ENCODE assay signal across 14 cellular contexts in the genomic region with DNA sequence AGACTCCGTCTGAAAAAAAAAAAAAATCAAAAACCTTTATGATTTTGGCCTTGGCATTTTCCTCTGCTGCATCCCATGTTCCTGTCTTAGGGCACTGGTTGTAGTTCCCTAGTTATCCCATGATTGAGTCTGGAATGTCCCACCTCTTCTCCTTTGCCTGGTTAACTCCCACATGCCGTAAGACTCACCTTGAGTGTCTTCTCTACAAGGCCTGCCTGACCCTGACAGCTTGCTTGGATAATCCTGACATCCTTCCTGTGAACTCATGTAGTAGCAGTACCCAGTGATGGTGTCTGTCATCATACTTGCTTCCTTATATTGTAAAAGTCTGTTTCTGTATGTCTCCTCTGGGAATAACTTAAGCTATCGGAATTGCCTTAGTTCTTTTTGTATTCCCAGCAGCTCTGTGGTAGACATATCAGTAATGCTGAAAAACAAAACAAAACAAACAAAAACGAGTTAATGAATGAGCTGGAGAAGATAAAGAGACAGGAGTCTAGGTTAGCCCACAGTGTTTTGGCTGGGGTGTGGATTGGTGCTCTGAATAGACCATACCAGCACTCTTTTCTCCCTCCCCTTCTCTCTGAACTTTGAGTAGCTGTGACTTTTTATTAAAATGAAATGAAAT. TPM values are rescaled to one million over a fixed set of nuclear protein-coding genes. Genes with fewer than 3 reads are reported as not detected.
DNase-seq lines count a peak whose midpoint lies in the region; ATAC-seq and TF ChIP-seq lines count a peak whose summit lies in the region.
"Had no signal": no experiment of that assay in that cellular context is flagged by ENCODE, and none has a peak within 500 bp of the region (broad histone marks: within the 10 kb centered on the region; RNA-seq: fewer than 3 reads in every experiment).

No MANE protein-coding gene starts in this region.

- peak overlapping the region; percentile 70 for H3K27ac Mint-ChIP-seq in T-helper 2 cell treated with Interferon-gamma antibody and Interleukin-4, amounts not matched to agents 5 μg/mL and 100 μg/mL, for 36 hours
- H3K27ac Mint-ChIP-seq in activated naive CD8-positive, alpha-beta T cell treated with anti-CD3 and anti-CD28 coated beads, Interleukin-2, amount 50 U/mL, for 24 hours, result peak overlapping the region; percentile 91
- peak overlapping the region; percentile 97 for H3K27ac Mint-ChIP-seq in nephron progenitor cell

- H3K4me3 ChIP-seq in colonic mucosa (no peak overlapping the region), brain microvascular endothelial cell (ENCODE audit: low read depth, low read length) (no peak overlapping the region)
- H3K4me3 ChIP-seq: lung, Peyer's patch, skin epidermis had no signal

- H3K27ac ChIP-seq in colonic mucosa (no peak overlapping the region), brain microvascular endothelial cell (no peak overlapping the region)
- H3K27ac ChIP-seq: Peyer's patch had no signal

- H3K9me3 Mint-ChIP-seq in T-helper 2 cell treated with Interferon-gamma antibody and Interleukin-4, amounts not matched to agents 5 μg/mL and 100 μg/mL, for 36 hours, result no peaks in the 10 kb centered on the region
- no peaks in the 10 kb centered on the region for H3K9me3 Mint-ChIP-seq in activated naive CD8-positive, alpha-beta T cell treated with anti-CD3 and anti-CD28 coated beads, Interleukin-2, amount 50 U/mL, for 24 hours
- H3K9me3 Mint-ChIP-seq in nephron progenitor cell, result no peaks in the 10 kb centered on the region

- DNase-seq in T-helper 2 cell treated with Interferon-gamma antibody and Interleukin-4, amounts not matched to agents 5 μg/mL and 100 μg/mL, for 36 hours (ENCODE audit: low spot score), result no peak
- DNase-seq in T-helper 2 cell (no peak), KG1 (lab: John Stamatoyannopoulos, UW) (peak; percentile 71), nephron progenitor cell (no peak), colonic mucosa (no peak), AG08395 (ENCODE audit: low spot score) (no peak), brain microvascular endothelial cell (no peak)
- no peak for DNase-seq in activated naive CD8-positive, alpha-beta T cell treated with anti-CD3 and anti-CD28 coated beads, Interleukin-2, amount 50 U/mL, for 24 hours
- DNase-seq: aorta, NCI-H1417, occipital lobe, Peyer's patch had no signal

- H3K27me3 Mint-ChIP-seq in T-helper 2 cell treated with Interferon-gamma antibody and Interleukin-4, amounts not matched to agents 5 μg/mL and 100 μg/mL, for 36 hours (ENCODE audit: low read depth), result no peaks in the 10 kb centered on the region
- no peaks in the 10 kb centered on the region for H3K27me3 Mint-ChIP-seq in activated naive CD8-positive, alpha-beta T cell treated with anti-CD3 and anti-CD28 coated beads, Interleukin-2, amount 50 U/mL, for 24 hours
- H3K27me3 Mint-ChIP-seq in nephron progenitor cell (ENCODE audit: low read depth, poor library complexity), result no peaks in the 10 kb centered on the region

- peaks cover 5% of the 10 kb centered on the region for H3K4me1 ChIP-seq in colonic mucosa

- H3K4me3 Mint-ChIP-seq in T-helper 2 cell treated with Interferon-gamma antibody and Interleukin-4, amounts not matched to agents 5 μg/mL and 100 μg/mL, for 36 hours, result peak overlapping the region; percentile 34
- H3K4me3 Mint-ChIP-seq in activated naive CD8-positive, alpha-beta T cell treated with anti-CD3 and anti-CD28 coated beads, Interleukin-2, amount 50 U/mL, for 24 hours, result peak overlapping the region; percentile 37
- no peak overlapping the region for H3K4me3 Mint-ChIP-seq in nephron progenitor cell

- H3K4me1 Mint-ChIP-seq in T-helper 2 cell treated with Interferon-gamma antibody and Interleukin-4, amounts not matched to agents 5 μg/mL and 100 μg/mL, for 36 hours (ENCODE audit: low read depth), result peaks cover 74% of the 10 kb centered on the region
- peaks cover 97% of the 10 kb centered on the region for H3K4me1 Mint-ChIP-seq in activated naive CD8-positive, alpha-beta T cell treated with anti-CD3 and anti-CD28 coated beads, Interleukin-2, amount 50 U/mL, for 24 hours
- peaks cover 40% of the 10 kb centered on the region for H3K4me1 Mint-ChIP-seq in nephron progenitor cell

- no peak for ATAC-seq in activated naive CD8-positive, alpha-beta T cell treated with anti-CD3 and anti-CD28 coated beads, Interleukin-2, amount 50 U/mL, for 24 hours

- H3K36me3 ChIP-seq in colonic mucosa (no peaks in the 10 kb centered on the region), brain microvascular endothelial cell (replicated peaks) (no peaks in the 10 kb centered on the region)
- H3K36me3 ChIP-seq: Peyer's patch had no signal

- in situ Hi-C loops in brain microvascular endothelial cell (cut with HindIII; ENCODE audit: low pct_ligation_motif_present, low sequenced_read_pairs), result no loop called here

- intact Hi-C loops in colonic mucosa (cut with DNase I), result no loop called here

- peaks cover 6% of the 10 kb centered on the region for H3K36me3 Mint-ChIP-seq in T-helper 2 cell treated with Interferon-gamma antibody and Interleukin-4, amounts not matched to agents 5 μg/mL and 100 μg/mL, for 36 hours (ENCODE audit: low read depth)
- H3K36me3 Mint-ChIP-seq in activated naive CD8-positive, alpha-beta T cell treated with anti-CD3 and anti-CD28 coated beads, Interleukin-2, amount 50 U/mL, for 24 hours (ENCODE audit: low read depth), result peaks cover 11% of the 10 kb centered on the region
- H3K36me3 Mint-ChIP-seq in nephron progenitor cell (ENCODE audit: low read depth), result no peaks in the 10 kb centered on the region

- H3K27me3 ChIP-seq in colonic mucosa (no peaks in the 10 kb centered on the region), brain microvascular endothelial cell (replicated peaks) (no peaks in the 10 kb centered on the region)
- H3K27me3 ChIP-seq: Peyer's patch had no signal

- H3K9ac ChIP-seq in colonic mucosa (ENCODE audit: low read depth in 2 of 2, low read length in 2 of 2), result no peak overlapping the region

- TF ChIP-seq CTCF in nephron progenitor cell (IDR thresholded peaks at IDR 0.05) (no peak), colonic mucosa (IDR thresholded peaks at IDR 0.05) (no peak), brain microvascular endothelial cell (IDR thresholded peaks at IDR 0.05; ENCODE audit: low read depth, low read length, missing control alignments) (no peak)

- no peaks in the 10 kb centered on the region for H3K9me3 ChIP-seq in colonic mucosa
- H3K9me3 ChIP-seq: Peyer's patch had no signal

RNA-seq across cellular contexts. Expression of a gene that starts 15.0 kb away (rescaled TPM):
- 10 to 100 TPM; 45.4 to 64.7 TPM for total RNA-seq in colonic mucosa
